In genomic region chrX:30589146-30589888, GRCh38 we compare ENCODE assay signal across 16 cellular contexts. TPM values are rescaled to one million over a fixed set of nuclear protein-coding genes. Genes with fewer than 3 reads are reported as not detected.
DNase-seq lines count a peak whose midpoint lies in the region; ATAC-seq and TF ChIP-seq lines count a peak whose summit lies in the region.
"Had no signal": no experiment of that assay in that cellular context is flagged by ENCODE, and none has a peak within 500 bp of the region (broad histone marks: within the 10 kb centered on the region; RNA-seq: fewer than 3 reads in every experiment).

No MANE protein-coding gene starts in this region.

- H3K4me3 ChIP-seq in Karpas-422 (ENCODE audit: low read length) (no peak overlapping the region), body of pancreas (no peak overlapping the region)
- H3K4me3 ChIP-seq: ascending aorta, MG63, spleen, transverse colon had no signal

- H3K27ac ChIP-seq in Karpas-422 (ENCODE audit: low read length): no peak overlapping the region
- no peak overlapping the region for H3K27ac ChIP-seq in body of pancreas
- H3K27ac ChIP-seq: ascending aorta, transverse colon had no signal

- H3K9me2 ChIP-seq in Karpas-422 (replicated peaks; ENCODE audit: insufficient read depth, low read length): no peaks in the 10 kb centered on the region

- H3K36me3 ChIP-seq in Karpas-422 (ENCODE audit: insufficient read depth, low read length) (no peaks in the 10 kb centered on the region), body of pancreas (replicated peaks in 1 of 2; ENCODE audit: insufficient read depth in 1 of 2, low read depth in 2 of 2) (no peaks in the 10 kb centered on the region)
- H3K36me3 ChIP-seq: ascending aorta, MG63, spleen, transverse colon had no signal

- ATAC-seq in HG02678 (IDR thresholded peaks at IDR 0.05; ENCODE audit: unreplicated experiment) (peak; percentile 64), sciatic nerve (peak; percentile 55), body of pancreas (no peak)
- ATAC-seq: activated CD4-positive, alpha-beta T cell treated with anti-CD3 and anti-CD28 coated beads for 36 hours had no signal

- intact Hi-C loops in sciatic nerve (cut with DNase I) (no loop called here), body of pancreas (cut with DNase I) (no loop called here)

- TF ChIP-seq CTCF in GM10248 (IDR thresholded peaks at IDR 0.05; ENCODE audit: control extremely low read depth, extremely low read depth, low read depth, missing control alignments) (no peak), body of pancreas (IDR thresholded peaks at IDR 0.05) (no peak)

- CTCF ChIA-PET in GM10248 (lab: Yijun Ruan, JAX): interaction anchor here (1.0 to 1.6 kb wide), 3 partner anchors 11 to 20 kb away, joined by 4 to 8 read pairs (median 4); no protein-coding TSS in a partner anchor

- no peaks in the 10 kb centered on the region for H3K27me3 ChIP-seq in Karpas-422 (ENCODE audit: low read length)
- no peaks in the 10 kb centered on the region for H3K27me3 ChIP-seq in body of pancreas
- H3K27me3 ChIP-seq: ascending aorta, MG63, spleen, transverse colon had no signal

- H3K4me1 ChIP-seq in Karpas-422 (ENCODE audit: low read length) (peaks cover 40% of the 10 kb centered on the region), body of pancreas (no peaks in the 10 kb centered on the region)
- H3K4me1 ChIP-seq: ascending aorta, transverse colon had no signal

- TF ChIP-seq POLR2A in body of pancreas (IDR thresholded peaks at IDR 0.05): no peak

- no peaks in the 10 kb centered on the region for H4K20me1 ChIP-seq in Karpas-422 (ENCODE audit: insufficient read depth, low read depth, low read length)

- no peaks in the 10 kb centered on the region for H3K79me2 ChIP-seq in Karpas-422 (ENCODE audit: low read length)

- WGBS in body of pancreas, 2 donors: 45 to 60% methylated on average over 5 of the region's 5 CpGs

- DNase-seq in SKM-1 treated with dmso at 0.1 percent for 144 hours (lab: John Stamatoyannopoulos, UW; ENCODE audit: unreplicated experiment) (peak; percentile 25), SKM-1 (lab: John Stamatoyannopoulos, UW; ENCODE audit: unreplicated experiment) (no peak), Karpas-422 (peak; percentile 46), sciatic nerve (ENCODE audit: low spot score) (no peak), C1 segment of cervical spinal cord (lab: John Stamatoyannopoulos, UW) (no peak), GM10248 (ENCODE audit: extremely low spot score) (no peak), body of pancreas (no peak)
- DNase-seq: activated CD4-positive, alpha-beta T cell treated with anti-CD3 and anti-CD28 coated beads for 36 hours; effector CD4-positive, alpha-beta T cell; MG63; spleen; SW 1271; transverse colon had no signal

- H3K4me2 ChIP-seq in Karpas-422 (ENCODE audit: low read depth, low read length, poor library complexity, severe bottlenecking): peak overlapping the region; percentile 35

- no peak overlapping the region for H3K9ac ChIP-seq in Karpas-422 (ENCODE audit: low read length)

- H3K9me3 ChIP-seq in Karpas-422 (ENCODE audit: low read length): no peaks in the 10 kb centered on the region
- H3K9me3 ChIP-seq in body of pancreas: no peaks in the 10 kb centered on the region
- H3K9me3 ChIP-seq: ascending aorta, MG63, transverse colon had no signal

- POLR2A ChIA-PET in GM10248 (lab: Yijun Ruan, JAX): no interaction called here

- no peak overlapping the region for H2AFZ ChIP-seq in Karpas-422 (ENCODE audit: low read length)

RNA-seq across cellular contexts. Expression of gene TASL, which starts 11.8 kb away (rescaled TPM):
- 0.30 and 1.5 TPM in 2 replicates for total RNA-seq in Karpas-422 (2014; rRNA removed; shearing (Covaris generic); ENCODE audit: low replicate concordance)
- 5.3 TPM for total RNA-seq in sciatic nerve
- total RNA-seq in body of pancreas: under 1 TPM in 1 of 2 donors, not detected in 1; 0.26 TPM
- total RNA-seq: A172, ascending aorta had no signal

Comparison
In these comparisons a context has a peak if more than half of its experiments do, and no peak if none do; other contexts are left out.
1. DNase-seq: peak in SKM-1 treated with dmso at 0.1 percent for 144 hours (single experiment) and Karpas-422 (single experiment); none in SKM-1 (single experiment), sciatic nerve (single experiment), C1 segment of cervical spinal cord (0 of 14), GM10248 (single experiment) and body of pancreas (0 of 4).